9 cellular contexts compared by ENCODE assay signal in the genomic region with DNA sequence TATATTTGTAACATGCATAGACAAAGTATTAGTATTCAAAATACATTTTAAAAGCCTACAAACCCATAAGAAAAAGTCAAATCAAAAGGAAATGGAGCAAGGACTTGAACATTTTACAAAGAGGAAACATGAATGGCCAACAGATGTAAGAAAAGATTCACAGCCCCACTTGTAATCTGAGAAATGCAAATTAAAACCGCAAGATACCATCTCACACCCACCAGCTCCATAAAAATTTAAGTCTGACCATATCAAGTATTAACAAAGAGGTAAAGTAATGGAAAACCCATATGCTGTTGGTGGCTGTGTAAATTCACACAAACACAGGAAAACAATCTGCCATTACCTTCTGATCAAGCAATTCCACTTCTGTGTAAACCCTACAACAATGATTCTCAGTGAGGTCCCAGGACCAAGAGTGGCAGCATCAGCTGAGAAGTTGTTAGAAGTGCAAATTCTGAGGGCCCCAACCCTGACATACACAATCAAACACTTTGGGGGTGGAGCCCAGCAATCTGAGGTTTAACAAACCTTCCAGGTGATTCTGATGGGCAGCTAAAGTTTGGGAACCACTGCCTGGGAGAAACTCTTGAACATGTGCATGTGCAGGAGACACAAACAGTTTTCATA. TPM values are rescaled to one million over a fixed set of nuclear protein-coding genes. Genes with fewer than 3 reads are reported as not detected.
A peak's percentile ranks its signal among the peaks of the same experiment; 100 is the strongest.
DNase-seq lines count a peak whose midpoint lies in the region; ATAC-seq, FAIRE-seq and TF ChIP-seq lines count a peak whose summit lies in the region.
"Had no signal": no experiment of that assay in that cellular context is flagged by ENCODE, and none has a peak within 500 bp of the region (broad histone marks: within the 10 kb centered on the region; RNA-seq: fewer than 3 reads in every experiment).

No MANE protein-coding gene starts in this region.

- H3F3A ChIP-seq in PC-3 (ENCODE audit: low read length, unreplicated experiment): no peaks in the 10 kb centered on the region

- H3K4me1 ChIP-seq in PC-3 (ENCODE audit: insufficient read depth, low read length) (peaks cover 39% of the 10 kb centered on the region), small intestine (ENCODE audit: control insufficient read depth in 2 of 2, insufficient read depth in 1 of 2, low read depth in 1 of 2, low read length in 1 of 2) (peaks cover 7 to 30% of the 10 kb centered on the region in 2 donors)

- peak overlapping the region; percentile 60 for H3K27ac Mint-ChIP-seq in CD4-positive, alpha-beta T cell
- H3K27ac Mint-ChIP-seq in glutamatergic neuron (ENCODE audit: unreplicated experiment) (peak overlapping the region; percentile 67), CD14-positive monocyte (peak overlapping the region in 1 of 7 donors; percentile 43)

- no peak for TF ChIP-seq CTCF in CD4-positive, alpha-beta T cell (IDR thresholded peaks at IDR 0.05)
- TF ChIP-seq CTCF in PC-3 (conservative IDR thresholded peaks at IDR 0.05; ENCODE audit: low read depth, low read length) (no peak), glutamatergic neuron (IDR thresholded peaks at IDR 0.05; ENCODE audit: partially characterized antibody, unreplicated experiment) (no peak), brain microvascular endothelial cell (IDR thresholded peaks at IDR 0.05; ENCODE audit: low read depth, low read length, missing control alignments) (no peak), CD14-positive monocyte (IDR thresholded peaks at IDR 0.05) (no peak)

- no peaks in the 10 kb centered on the region for H3K27me3 Mint-ChIP-seq in CD4-positive, alpha-beta T cell
- H3K27me3 Mint-ChIP-seq in glutamatergic neuron (ENCODE audit: unreplicated experiment): peaks cover 9% of the 10 kb centered on the region
- H3K27me3 Mint-ChIP-seq in CD14-positive monocyte (ENCODE audit: low read depth in 3 of 3): peaks cover 0 to 1% (median 0%) of the 10 kb centered on the region in 3 donors

- H3K9ac ChIP-seq in PC-3 (ENCODE audit: low read length): no peak overlapping the region

- H3K27me3 ChIP-seq in CD4-positive, alpha-beta T cell (ENCODE audit: control insufficient read depth, insufficient read depth, low read length): no peaks in the 10 kb centered on the region
- H3K27me3 ChIP-seq in PC-3 (ENCODE audit: low read length) (no peaks in the 10 kb centered on the region), brain microvascular endothelial cell (replicated peaks) (no peaks in the 10 kb centered on the region), small intestine (ENCODE audit: control insufficient read depth in 2 of 2, insufficient read depth in 2 of 2, low read length in 2 of 2) (no peaks in the 10 kb centered on the region)

- H3K4me3 ChIP-seq in PC-3 (ENCODE audit: low read length) (no peak overlapping the region), brain microvascular endothelial cell (ENCODE audit: low read depth, low read length) (no peak overlapping the region), small intestine (ENCODE audit: low read depth in 1 of 2, low read length in 2 of 2) (no peak overlapping the region)

- H3K36me3 ChIP-seq in PC-3 (ENCODE audit: low read depth, low read length) (peaks cover 61% of the 10 kb centered on the region), brain microvascular endothelial cell (replicated peaks) (peaks cover 9% of the 10 kb centered on the region), small intestine (ENCODE audit: control insufficient read depth in 2 of 2, insufficient read depth in 2 of 2, low read length in 2 of 2) (peaks cover 0 to 1% of the 10 kb centered on the region in 2 donors)

- in situ Hi-C loops in brain microvascular endothelial cell (cut with HindIII; ENCODE audit: low pct_ligation_motif_present, low sequenced_read_pairs): no loop called here

- BruUV-seq in PC-3 (replicated peaks; lab: Mats Ljungman, UMichigan): no TSS peak

- CTCF ChIA-PET in CD4-positive, alpha-beta T cell (lab: Charles Lee): interaction anchor here (1.9 to 2.1 kb wide), 2 partner anchors 30 to 32 kb away, joined by 8 read pairs; no protein-coding TSS in a partner anchor
- CTCF ChIA-PET in PC-3 (lab: Charles Lee): interaction anchor here (0.7 kb wide), 1 partner anchor 28 kb away, joined by 5 read pairs; no protein-coding TSS in a partner anchor

- peaks cover 92% of the 10 kb centered on the region for H3K79me2 ChIP-seq in PC-3 (ENCODE audit: low read length)

- no peak for FAIRE-seq in small intestine (lab: Jason Lieb, UNC)

- POLR2A ChIA-PET in CD4-positive, alpha-beta T cell (lab: Charles Lee): interaction anchor here (0.7 to 1.2 kb wide), 4 partner anchors 14 to 32 kb away, joined by 3 to 5 read pairs (median 4); no protein-coding TSS in a partner anchor
- POLR2A ChIA-PET in PC-3 (lab: Charles Lee; ENCODE audit: unreplicated experiment): interaction anchor here (0.6 kb wide), 1 partner anchor 118 kb away, joined by 4 read pairs; no protein-coding TSS in a partner anchor

- H3K4me3 Mint-ChIP-seq in CD4-positive, alpha-beta T cell: no peak overlapping the region
- H3K4me3 Mint-ChIP-seq in glutamatergic neuron (ENCODE audit: unreplicated experiment) (no peak overlapping the region), CD14-positive monocyte (no peak overlapping the region)

- peaks cover 45% of the 10 kb centered on the region for H3K4me1 Mint-ChIP-seq in CD4-positive, alpha-beta T cell (ENCODE audit: low read depth)
- H3K4me1 Mint-ChIP-seq in glutamatergic neuron (ENCODE audit: low read depth, unreplicated experiment) (peaks cover 43% of the 10 kb centered on the region), CD14-positive monocyte (peaks cover 20% of the 10 kb centered on the region)

- H3K9me3 ChIP-seq in CD4-positive, alpha-beta T cell (ENCODE audit: control insufficient read depth, low read length): no peaks in the 10 kb centered on the region
- H3K9me3 ChIP-seq in PC-3 (ENCODE audit: low read length): no peaks in the 10 kb centered on the region
- H3K9me3 ChIP-seq in small intestine (ENCODE audit: control insufficient read depth, low read depth): no peaks in the 10 kb centered on the region

- intact Hi-C loops in CD4-positive, alpha-beta T cell (cut with DNase I, micrococcal nuclease): no loop called here
- intact Hi-C loops in PC-3 (cut with micrococcal nuclease): no loop called here
- intact Hi-C loops in CD14-positive monocyte (cut with micrococcal nuclease): no loop called here

- H4K20me1 ChIP-seq in PC-3 (ENCODE audit: low read length): peaks cover 7% of the 10 kb centered on the region; the same call in 1 of the 2 replicates

- WGBS in small intestine, 3 donors: 42 to 55% (median 44%) methylated on average over 1 of the region's 1 CpG

- no peak overlapping the region for H2AFZ ChIP-seq in PC-3 (ENCODE audit: low read length)

- H3K9me2 ChIP-seq in PC-3 (replicated peaks; ENCODE audit: low read length): no peaks in the 10 kb centered on the region

- DNase-seq in CD4-positive, alpha-beta T cell: no peak
- DNase-seq in PC-3: peak; percentile 1
- no peak for DNase-seq in glutamatergic neuron
- no peak for DNase-seq in brain microvascular endothelial cell
- DNase-seq in CD14-positive monocyte (ENCODE audit: low spot score): no peak
- DNase-seq in small intestine: no peak
- no peak for DNase-seq in UCSD-AML1 (lab: John Stamatoyannopoulos, UW; ENCODE audit: unreplicated experiment)
- DNase-seq: nucleus accumbens had no signal

- peaks cover 63% of the 10 kb centered on the region for H3K36me3 Mint-ChIP-seq in CD4-positive, alpha-beta T cell (ENCODE audit: low read depth)
- H3K36me3 Mint-ChIP-seq in glutamatergic neuron (ENCODE audit: unreplicated experiment): peaks cover 8% of the 10 kb centered on the region
- peaks cover 45 to 73% of the 10 kb centered on the region in 2 donors for H3K36me3 Mint-ChIP-seq in CD14-positive monocyte

- no peaks in the 10 kb centered on the region for H3K9me3 Mint-ChIP-seq in CD4-positive, alpha-beta T cell
- H3K9me3 Mint-ChIP-seq in glutamatergic neuron (ENCODE audit: unreplicated experiment) (peaks cover 11% of the 10 kb centered on the region), CD14-positive monocyte (no peaks in the 10 kb centered on the region)

- H3K27ac ChIP-seq in CD4-positive, alpha-beta T cell (ENCODE audit: low read depth, low read length): no peak overlapping the region
- no peak overlapping the region for H3K27ac ChIP-seq in PC-3 (ENCODE audit: low read length)
- H3K27ac ChIP-seq in brain microvascular endothelial cell: no peak overlapping the region
- H3K27ac ChIP-seq in small intestine (ENCODE audit: low read depth in 1 of 2, low read length in 1 of 2): peak overlapping the region in 1 of 2 donors; percentile 63

- no peak for ATAC-seq in CD4-positive, alpha-beta T cell (ENCODE audit: poor library complexity)
- ATAC-seq in GM21360 (IDR thresholded peaks at IDR 0.05; ENCODE audit: unreplicated experiment): peak; percentile 49
- no peak for ATAC-seq in PC-3

- no peak overlapping the region for H3K4me2 ChIP-seq in PC-3 (ENCODE audit: low read length)

RNA-seq across cellular contexts. Expression of gene BCL2L1, which starts 30.9 kb away (rescaled TPM):
- total RNA-seq in CD4-positive, alpha-beta T cell: 10 to 100 TPM; 11.8 to 11.9 TPM
- 260 and 277 TPM in 2 replicates for total RNA-seq in PC-3 (2014; rRNA removed)
- 136 TPM for total RNA-seq in glutamatergic neuron (ENCODE audit: unreplicated experiment)
- polyA plus RNA-seq in CD14-positive monocyte: 10 to 100 TPM; 12.4 to 14.3 TPM
- 100 to 1,000 TPM in 1 of 3 donors, 10 to 100 TPM in 2; 79.7 to 160 (median 92.8) TPM for polyA plus RNA-seq in small intestine

RNA-seq across cellular contexts. Expression of gene TPX2, which starts 47.3 kb away (rescaled TPM):
- total RNA-seq in CD4-positive, alpha-beta T cell: under 1 TPM; 0.85 to 0.89 TPM
- 128 and 151 TPM in 2 replicates for total RNA-seq in PC-3 (2014; rRNA removed)
- 44.7 TPM for total RNA-seq in glutamatergic neuron (ENCODE audit: unreplicated experiment)
- under 1 TPM in 1 of 2 donors, not detected in 1; 0.06 TPM for polyA plus RNA-seq in CD14-positive monocyte
- polyA plus RNA-seq in small intestine: 10 to 100 TPM in 1 of 3 donors, 1 to 10 TPM in 1, under 1 TPM in 1; 0.81 to 27.8 (median 2.5) TPM

RNA-seq across cellular contexts. Expression of gene COX4I2, which starts 54.0 kb away (rescaled TPM):
- not detected for total RNA-seq in CD4-positive, alpha-beta T cell
- not detected in 2 replicates for total RNA-seq in PC-3 (2014; rRNA removed)
- not detected for total RNA-seq in glutamatergic neuron (ENCODE audit: unreplicated experiment)
- not detected for polyA plus RNA-seq in CD14-positive monocyte
- polyA plus RNA-seq in small intestine: 1 to 10 TPM in 1 of 3 donors, not detected in 2; 3.7 TPM

Comparison
In these comparisons a context has a peak if more than half of its experiments do, and no peak if none do; other contexts are left out.
1. RNA of gene BCL2L1, which starts 30.9 kb away (total RNA-seq): 260 to 277 TPM in PC-3 and 136 TPM in glutamatergic neuron (single experiment); 11.8 to 11.9 TPM in CD4-positive, alpha-beta T cell; every median in the first group is over 10 times any median in the second.
2. RNA of gene TPX2, which starts 47.3 kb away (total RNA-seq): 128 to 151 TPM in PC-3 and 44.7 TPM in glutamatergic neuron (single experiment); 0.85 to 0.89 TPM in CD4-positive, alpha-beta T cell; every median in the first group is over 10 times any median in the second.